ENCODE assay signal across 8 cellular contexts in the genomic region with DNA sequence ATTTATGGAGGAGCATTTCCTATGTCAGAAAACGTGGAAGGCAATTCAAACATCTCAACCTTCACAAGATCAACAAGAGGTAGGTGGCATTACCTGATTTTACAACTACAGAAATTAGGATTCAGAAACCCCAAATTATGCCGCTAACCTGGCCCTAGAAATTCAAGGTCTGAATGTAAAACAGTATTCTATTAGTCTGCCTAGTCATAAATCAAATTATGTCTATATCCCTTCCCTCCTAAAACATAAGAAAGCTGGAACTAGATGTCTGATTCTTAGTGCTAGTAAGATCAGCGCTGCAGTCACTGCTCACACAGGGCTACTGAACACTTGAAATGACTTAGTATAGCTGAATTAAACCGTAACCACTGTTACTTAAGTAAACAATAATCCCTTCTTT. TPM values are rescaled to one million over a fixed set of nuclear protein-coding genes. Genes with fewer than 3 reads are reported as not detected.
DNase-seq lines count a peak whose midpoint lies in the region; ATAC-seq and TF ChIP-seq lines count a peak whose summit lies in the region.

No MANE protein-coding gene starts in this region.

- H3K36me3 Mint-ChIP-seq in glutamatergic neuron (ENCODE audit: unreplicated experiment): no peaks in the 10 kb centered on the region

- ATAC-seq in GM21528 (IDR thresholded peaks at IDR 0.05; ENCODE audit: low FRiP score, unreplicated experiment): no peak

- H3K27me3 Mint-ChIP-seq in glutamatergic neuron (ENCODE audit: unreplicated experiment): peaks cover 10% of the 10 kb centered on the region

- H3K4me3 Mint-ChIP-seq in glutamatergic neuron (ENCODE audit: unreplicated experiment): peak overlapping the region; percentile 99

- H3K27ac Mint-ChIP-seq in glutamatergic neuron (ENCODE audit: unreplicated experiment): peak overlapping the region; percentile 95

- no peaks in the 10 kb centered on the region for H3K27me3 ChIP-seq in WERI-Rb-1 (ENCODE audit: insufficient read depth, low read depth, severe bottlenecking)

- H3K9me3 Mint-ChIP-seq in glutamatergic neuron (ENCODE audit: unreplicated experiment): peaks cover 7% of the 10 kb centered on the region

- peak overlapping the region; percentile 97 for H3K4me3 ChIP-seq in WERI-Rb-1 (ENCODE audit: low read depth, low read length)
- peak overlapping the region; percentile 81 to 99 (median 93) for H3K4me3 ChIP-seq in skin epidermis

- DNase-seq in DMS53 (lab: John Stamatoyannopoulos, UW) (peak; percentile 39), DMS53 treated with DMSO at 0.1 percent for 48 hours (lab: John Stamatoyannopoulos, UW; ENCODE audit: unreplicated experiment) (no peak), WERI-Rb-1 (no peak), glutamatergic neuron (no peak), COLO829 (ENCODE audit: low spot score) (no peak)
- DNase-seq in effector CD8-positive, alpha-beta T cell (lab: John Stamatoyannopoulos, UW): no peak

- no peak for TF ChIP-seq CTCF in WERI-Rb-1 (IDR thresholded peaks at IDR 0.05; ENCODE audit: low read depth, low read length)
- no peak for TF ChIP-seq CTCF in glutamatergic neuron (IDR thresholded peaks at IDR 0.05; ENCODE audit: partially characterized antibody, unreplicated experiment)

- H3K4me1 Mint-ChIP-seq in glutamatergic neuron (ENCODE audit: low read depth, unreplicated experiment): peaks cover 10% of the 10 kb centered on the region

- peaks cover 78% of the 10 kb centered on the region for H3K36me3 ChIP-seq in WERI-Rb-1

- H3K9me3 ChIP-seq in WERI-Rb-1 (ENCODE audit: severe bottlenecking): no peaks in the 10 kb centered on the region

- H3K27ac ChIP-seq in WERI-Rb-1: peak overlapping the region; percentile 92; the same call in 1 of the 2 replicates
- peak overlapping the region in 10 of 21 experiments; percentile 41 to 99 (median 90) for H3K27ac ChIP-seq in skin epidermis

RNA-seq across cellular contexts. Expression of a gene that starts 1.4 kb away (rescaled TPM):
- total RNA-seq in glutamatergic neuron (ENCODE audit: unreplicated experiment): 166 TPM

RNA-seq across cellular contexts. Expression of a gene that starts 33.8 kb away (rescaled TPM):
- 94.2 TPM for total RNA-seq in glutamatergic neuron (ENCODE audit: unreplicated experiment)
